ENCODE assay signal across 1 cellular context in the genomic region with DNA sequence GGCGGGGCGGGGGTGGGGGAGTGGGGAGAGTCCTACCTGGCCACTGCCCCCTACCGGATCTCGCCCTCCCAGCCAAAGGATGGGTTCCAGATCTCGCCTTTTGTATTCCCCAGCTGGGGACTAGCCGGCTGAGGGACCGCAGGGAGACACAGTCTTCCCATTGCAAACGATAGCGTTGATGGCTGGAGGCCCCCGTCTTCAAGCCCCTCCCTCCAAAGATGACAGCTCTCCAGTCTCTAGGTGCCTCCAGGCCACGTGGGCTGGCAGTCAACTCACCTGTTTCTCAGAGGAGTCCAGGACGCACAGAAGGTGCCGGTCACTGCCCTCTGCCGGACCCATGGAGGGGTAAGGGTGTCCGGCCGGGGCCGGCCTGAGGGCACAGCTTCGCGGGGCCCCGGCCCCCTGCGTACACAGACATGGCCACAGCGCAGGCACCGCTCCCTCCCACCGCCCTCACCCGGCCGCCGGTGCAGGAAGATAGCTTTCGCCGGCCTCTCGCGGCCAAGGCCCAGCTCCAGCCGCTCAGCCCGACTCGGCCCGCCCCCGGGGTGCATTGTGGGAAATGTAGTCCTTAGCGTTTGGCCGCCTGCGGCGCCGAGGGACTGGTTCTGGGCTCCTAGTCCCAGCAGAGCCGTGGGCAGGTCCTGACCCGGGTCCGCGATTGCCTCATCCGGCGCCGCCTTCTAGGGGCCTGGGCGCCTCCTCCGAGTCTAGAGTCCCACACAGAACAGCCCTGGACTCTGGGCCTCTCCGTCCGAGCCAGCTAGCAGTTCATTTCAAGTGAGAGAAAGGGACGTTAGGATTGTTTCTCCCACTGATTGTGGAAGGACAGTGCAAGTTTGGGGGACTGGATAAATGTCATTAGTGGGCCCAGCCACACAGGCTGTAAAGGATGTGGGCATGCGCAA.
A peak's percentile ranks its signal among the peaks of the same experiment; 100 is the strongest.
TF ChIP-seq lines count a peak whose summit lies in the region.

A gene with protein sequence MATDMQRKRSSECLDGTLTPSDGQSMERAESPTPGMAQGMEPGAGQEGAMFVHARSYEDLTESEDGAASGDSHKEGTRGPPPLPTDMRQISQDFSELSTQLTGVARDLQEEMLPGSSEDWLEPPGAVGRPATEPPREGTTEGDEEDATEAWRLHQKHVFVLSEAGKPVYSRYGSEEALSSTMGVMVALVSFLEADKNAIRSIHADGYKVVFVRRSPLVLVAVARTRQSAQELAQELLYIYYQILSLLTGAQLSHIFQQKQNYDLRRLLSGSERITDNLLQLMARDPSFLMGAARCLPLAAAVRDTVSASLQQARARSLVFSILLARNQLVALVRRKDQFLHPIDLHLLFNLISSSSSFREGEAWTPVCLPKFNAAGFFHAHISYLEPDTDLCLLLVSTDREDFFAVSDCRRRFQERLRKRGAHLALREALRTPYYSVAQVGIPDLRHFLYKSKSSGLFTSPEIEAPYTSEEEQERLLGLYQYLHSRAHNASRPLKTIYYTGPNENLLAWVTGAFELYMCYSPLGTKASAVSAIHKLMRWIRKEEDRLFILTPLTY (minus strand): TSS at position 479 of the 908 bp plus-strand sequence. CDS start 16,465 bp downstream, outside the sequence.

TF ChIP-seq in K562, 482 proteins besides CTCF, POLR2A, EP300 and RAD21 (continued from another document and continues in another):
- TF ChIP-seq STAT6 (CRISPR knock-in tag; IDR thresholded peaks at IDR 0.05): no peak
- TF ChIP-seq ZBED1 (IDR thresholded peaks at IDR 0.05): no peak
- TF ChIP-seq CEBPG (CRISPR knock-in tag; IDR thresholded peaks at IDR 0.05): peak; percentile 96
- peak; percentile 75 to 86 for TF ChIP-seq CEBPG (tag; conservative IDR thresholded peaks at IDR 0.05 in 1 of 2, IDR thresholded peaks at IDR 0.05 in 1 of 2)
- TF ChIP-seq ZBTB17 (CRISPR knock-in tag; IDR thresholded peaks at IDR 0.05): no peak
- peak in 1 of 2 experiments; percentile 31; a peak in 1 of 4 replicates for TF ChIP-seq NONO (IDR thresholded peaks at IDR 0.05; ENCODE audit: low read depth in 2 of 2, low read length in 1 of 2)
- TF ChIP-seq ZNF143 (CRISPR knock-in tag; IDR thresholded peaks at IDR 0.05): peak; percentile 92
- TF ChIP-seq HCFC1 (IDR thresholded peaks at IDR 0.05; ENCODE audit: low read depth, low read length): peak; percentile 91
- peak; percentile 40; the same call in 1 of the 2 replicates for TF ChIP-seq CC2D1A (IDR thresholded peaks at IDR 0.05)
- no peak for TF ChIP-seq BCL6 (CRISPR knock-in tag; IDR thresholded peaks at IDR 0.05)
- peak; percentile 81 for TF ChIP-seq ATF7 (IDR thresholded peaks at IDR 0.05)
- no peak for TF ChIP-seq PHTF2 (CRISPR knock-in tag; IDR thresholded peaks at IDR 0.05)
- TF ChIP-seq FOXA1 (IDR thresholded peaks at IDR 0.05; ENCODE audit: borderline replicate concordance): no peak
- TF ChIP-seq ELF1 (tag; IDR thresholded peaks at IDR 0.05): no peak
- TF ChIP-seq, protein P1, sequence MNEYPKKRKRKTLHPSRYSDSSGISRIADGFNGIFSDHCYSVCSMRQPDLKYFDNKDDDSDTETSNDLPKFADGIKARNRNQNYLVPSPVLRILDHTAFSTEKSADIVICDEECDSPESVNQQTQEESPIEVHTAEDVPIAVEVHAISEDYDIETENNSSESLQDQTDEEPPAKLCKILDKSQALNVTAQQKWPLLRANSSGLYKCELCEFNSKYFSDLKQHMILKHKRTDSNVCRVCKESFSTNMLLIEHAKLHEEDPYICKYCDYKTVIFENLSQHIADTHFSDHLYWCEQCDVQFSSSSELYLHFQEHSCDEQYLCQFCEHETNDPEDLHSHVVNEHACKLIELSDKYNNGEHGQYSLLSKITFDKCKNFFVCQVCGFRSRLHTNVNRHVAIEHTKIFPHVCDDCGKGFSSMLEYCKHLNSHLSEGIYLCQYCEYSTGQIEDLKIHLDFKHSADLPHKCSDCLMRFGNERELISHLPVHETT (CRISPR knock-in tag; conservative IDR thresholded peaks at IDR 0.05 in 1 of 2, IDR thresholded peaks at IDR 0.05 in 1 of 2): peak in 1 of 2 experiments; percentile 78; a peak in 2 of 4 replicates
- peak; percentile 94 for TF ChIP-seq CEBPB (tag; IDR thresholded peaks at IDR 0.05)
- no peak for TF ChIP-seq KAT8 (IDR thresholded peaks at IDR 0.05; ENCODE audit: low read depth)
- TF ChIP-seq E2F6 (IDR thresholded peaks at IDR 0.05; ENCODE audit: borderline replicate concordance in 1 of 2, extremely low read depth in 1 of 2, insufficient read depth in 1 of 2, insufficient read length in 1 of 2, low read depth in 1 of 2, low read length in 1 of 2, poor library complexity in 1 of 2, severe bottlenecking in 1 of 2): peak in 1 of 2 experiments; percentile 22
- TF ChIP-seq PATZ1 (CRISPR knock-in tag; IDR thresholded peaks at IDR 0.05; ENCODE audit: borderline replicate concordance): no peak
- no peak for TF ChIP-seq FOXP1 (CRISPR knock-in tag; IDR thresholded peaks at IDR 0.05)
- TF ChIP-seq, protein P2, sequence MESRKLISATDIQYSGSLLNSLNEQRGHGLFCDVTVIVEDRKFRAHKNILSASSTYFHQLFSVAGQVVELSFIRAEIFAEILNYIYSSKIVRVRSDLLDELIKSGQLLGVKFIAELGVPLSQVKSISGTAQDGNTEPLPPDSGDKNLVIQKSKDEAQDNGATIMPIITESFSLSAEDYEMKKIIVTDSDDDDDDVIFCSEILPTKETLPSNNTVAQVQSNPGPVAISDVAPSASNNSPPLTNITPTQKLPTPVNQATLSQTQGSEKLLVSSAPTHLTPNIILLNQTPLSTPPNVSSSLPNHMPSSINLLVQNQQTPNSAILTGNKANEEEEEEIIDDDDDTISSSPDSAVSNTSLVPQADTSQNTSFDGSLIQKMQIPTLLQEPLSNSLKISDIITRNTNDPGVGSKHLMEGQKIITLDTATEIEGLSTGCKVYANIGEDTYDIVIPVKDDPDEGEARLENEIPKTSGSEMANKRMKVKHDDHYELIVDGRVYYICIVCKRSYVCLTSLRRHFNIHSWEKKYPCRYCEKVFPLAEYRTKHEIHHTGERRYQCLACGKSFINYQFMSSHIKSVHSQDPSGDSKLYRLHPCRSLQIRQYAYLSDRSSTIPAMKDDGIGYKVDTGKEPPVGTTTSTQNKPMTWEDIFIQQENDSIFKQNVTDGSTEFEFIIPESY (CRISPR knock-in tag; IDR thresholded peaks at IDR 0.05): no peak
- no peak for TF ChIP-seq TFE3 (CRISPR knock-in tag; IDR thresholded peaks at IDR 0.05)
- no peak for TF ChIP-seq RUNX1 (IDR thresholded peaks at IDR 0.05; ENCODE audit: low read depth)
- TF ChIP-seq MXI1 (IDR thresholded peaks at IDR 0.05; ENCODE audit: low read depth, low read length): peak; percentile 92
- TF ChIP-seq SRF (CRISPR knock-in tag; IDR thresholded peaks at IDR 0.05): no peak
- no peak for TF ChIP-seq ZNF274 (IDR thresholded peaks at IDR 0.05; ENCODE audit: borderline replicate concordance, low read depth, low read length)
- TF ChIP-seq SREBF2 (CRISPR knock-in tag; IDR thresholded peaks at IDR 0.05): no peak
- peak; percentile 92 for TF ChIP-seq MAX (CRISPR knock-in tag; IDR thresholded peaks at IDR 0.05)
- TF ChIP-seq ZNF146 (CRISPR knock-in tag; IDR thresholded peaks at IDR 0.05; ENCODE audit: unreplicated experiment): no peak
- no peak for TF ChIP-seq ZNF232 (CRISPR knock-in tag; IDR thresholded peaks at IDR 0.05)
- TF ChIP-seq ATF1 (CRISPR knock-in tag; IDR thresholded peaks at IDR 0.05): no peak
- TF ChIP-seq ATF1 (tag; IDR thresholded peaks at IDR 0.05): peak; percentile 59
- TF ChIP-seq NR3C1 (CRISPR knock-in tag; IDR thresholded peaks at IDR 0.05): no peak
- TF ChIP-seq CBX3 (IDR thresholded peaks at IDR 0.05; ENCODE audit: borderline replicate concordance in 1 of 2, low read length in 2 of 2): peak in 1 of 2 experiments; percentile 23; a peak in 1 of 3 replicates
- TF ChIP-seq NR2C1 (IDR thresholded peaks at IDR 0.05): peak; percentile 50; the same call in 1 of the 2 replicates
- TF ChIP-seq NR2C1 (tag; IDR thresholded peaks at IDR 0.05): peak; percentile 72; the same call in 1 of the 2 replicates
- TF ChIP-seq ETV6 (IDR thresholded peaks at IDR 0.05; ENCODE audit: borderline replicate concordance in 1 of 2, low read depth in 2 of 2, low read length in 1 of 2): no peak
- no peak for TF ChIP-seq ETV6 (CRISPR knock-in tag; IDR thresholded peaks at IDR 0.05; ENCODE audit: borderline replicate concordance)
- TF ChIP-seq PYGO2 (tag; IDR thresholded peaks at IDR 0.05): no peak
- TF ChIP-seq MCM7 (IDR thresholded peaks at IDR 0.05): no peak
- TF ChIP-seq POLR3A (IDR thresholded peaks at IDR 0.05; ENCODE audit: borderline replicate concordance, extremely low read depth, insufficient read depth, insufficient read length): no peak
- no peak for TF ChIP-seq PHB2 (IDR thresholded peaks at IDR 0.05; ENCODE audit: low read depth)
- TF ChIP-seq BMI1 (IDR thresholded peaks at IDR 0.05; ENCODE audit: low read length): no peak
- TF ChIP-seq, protein P3, sequence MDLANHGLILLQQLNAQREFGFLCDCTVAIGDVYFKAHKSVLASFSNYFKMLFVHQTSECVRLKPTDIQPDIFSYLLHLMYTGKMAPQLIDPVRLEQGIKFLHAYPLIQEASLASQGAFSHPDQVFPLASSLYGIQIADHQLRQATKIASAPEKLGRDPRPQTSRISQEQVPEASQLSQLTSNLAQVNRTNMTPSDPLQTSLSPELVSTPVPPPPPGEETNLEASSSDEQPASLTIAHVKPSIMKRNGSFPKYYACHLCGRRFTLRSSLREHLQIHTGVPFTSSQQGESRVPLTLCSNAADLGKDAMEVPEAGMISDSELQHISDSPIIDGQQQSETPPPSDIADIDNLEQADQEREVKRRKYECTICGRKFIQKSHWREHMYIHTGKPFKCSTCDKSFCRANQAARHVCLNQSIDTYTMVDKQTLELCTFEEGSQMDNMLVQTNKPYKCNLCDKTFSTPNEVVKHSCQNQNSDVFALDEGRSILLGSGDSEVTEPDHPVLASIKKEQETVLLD (IDR thresholded peaks at IDR 0.05): no peak
- TF ChIP-seq ZNF589 (CRISPR knock-in tag; IDR thresholded peaks at IDR 0.05; ENCODE audit: low read depth): no peak
